In the genomic region with DNA sequence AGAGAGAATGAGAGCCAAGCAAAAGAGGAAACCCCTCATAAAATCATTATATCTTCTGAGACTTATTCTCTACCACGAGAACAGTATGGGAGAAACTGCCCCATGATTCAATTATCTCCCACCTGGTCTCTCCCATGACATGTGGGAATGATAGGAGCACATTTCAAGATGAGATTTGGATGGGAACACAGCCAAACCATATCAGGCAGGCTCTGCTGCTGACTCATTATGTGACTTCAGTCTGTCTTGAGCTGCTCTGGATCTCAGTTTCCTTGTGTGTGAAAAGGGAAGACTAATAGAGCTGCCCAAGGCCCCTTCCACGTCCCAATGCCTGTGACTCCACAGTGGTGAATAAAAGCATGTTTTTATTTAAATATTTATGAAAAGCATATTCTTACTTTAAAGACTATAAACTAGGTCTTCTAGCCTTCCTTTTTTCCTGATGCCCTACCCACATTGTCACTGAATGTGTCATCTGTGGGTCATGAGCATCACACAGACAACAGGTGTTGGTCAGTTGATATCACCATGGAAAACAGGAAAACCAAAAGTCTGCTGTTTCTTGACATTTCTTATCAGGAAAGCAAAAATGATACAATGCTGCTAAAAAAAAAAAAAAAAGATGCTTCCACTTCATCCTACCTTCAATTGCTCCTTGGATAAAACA, we compare ENCODE assay signal across 19 cellular contexts.
"Had no signal": no experiment of that assay in that cellular context is flagged by ENCODE, and none has a peak within 500 bp of the region (broad histone marks: within the 10 kb centered on the region; RNA-seq: fewer than 3 reads in every experiment).

No MANE protein-coding gene starts in this region.

- H2AFZ ChIP-seq: hepatocyte had no signal

- FAIRE-seq: endothelial cell of umbilical vein had no signal

- H3K4me1 ChIP-seq: gastroesophageal sphincter, right atrium auricular region, tibial artery had no signal

- H3K4me2 ChIP-seq: hepatocyte, smooth muscle cell had no signal

- DNase-seq: activated CD4-positive, alpha-beta T cell treated with anti-CD3 and anti-CD28 coated beads for 48 hours; activated CD8-positive, alpha-beta T cell treated with anti-CD3 and anti-CD28 coated beads, Interleukin-2, amount 10 ng/mL, durations not matched to agents 7 days and 5 days; activated naive CD4-positive, alpha-beta T cell treated with anti-CD3 and anti-CD28 coated beads for 36 hours; central memory CD4-positive, alpha-beta T cell; effector CD4-positive, alpha-beta T cell; naive thymus-derived CD8-positive, alpha-beta T cell; posterior cingulate gyrus; tibial artery had no signal

- H3K9me3 ChIP-seq: neutrophil had no signal

- H3K27ac ChIP-seq: coronary artery, gastroesophageal sphincter, hepatocyte, neutrophil, right atrium auricular region, tibial artery had no signal

- H3K27me3 ChIP-seq: gastroesophageal sphincter, hepatocyte, neutrophil, right atrium auricular region, tibial artery had no signal

- ATAC-seq: activated CD8-positive, alpha-beta T cell treated with anti-CD3 and anti-CD28 coated beads, Interleukin-2, amount 10 ng/mL, durations not matched to agents 7 days and 5 days; activated T-helper 17 cell treated with anti-CD3 and anti-CD28 coated beads, Interleukin-2, amount 50 U/mL, for 72 hours; gastroesophageal sphincter; naive thymus-derived CD8-positive, alpha-beta T cell; stimulated activated effector memory CD8-positive, alpha-beta T cell treated with anti-CD3 and anti-CD28 coated beads, Interleukin-12 subunit alpha, Interleukin-12 subunit beta, amount 100 ng/mL, for 72 hours; WTC11 had no signal

- H3K79me2 ChIP-seq: hepatocyte had no signal

- H3K36me3 ChIP-seq: gastroesophageal sphincter, neutrophil, right atrium auricular region, tibial artery had no signal

- H3K4me3 ChIP-seq: coronary artery, gastroesophageal sphincter, hepatocyte, lung, right atrium auricular region, smooth muscle cell, tibial artery had no signal
